In the genomic region with DNA sequence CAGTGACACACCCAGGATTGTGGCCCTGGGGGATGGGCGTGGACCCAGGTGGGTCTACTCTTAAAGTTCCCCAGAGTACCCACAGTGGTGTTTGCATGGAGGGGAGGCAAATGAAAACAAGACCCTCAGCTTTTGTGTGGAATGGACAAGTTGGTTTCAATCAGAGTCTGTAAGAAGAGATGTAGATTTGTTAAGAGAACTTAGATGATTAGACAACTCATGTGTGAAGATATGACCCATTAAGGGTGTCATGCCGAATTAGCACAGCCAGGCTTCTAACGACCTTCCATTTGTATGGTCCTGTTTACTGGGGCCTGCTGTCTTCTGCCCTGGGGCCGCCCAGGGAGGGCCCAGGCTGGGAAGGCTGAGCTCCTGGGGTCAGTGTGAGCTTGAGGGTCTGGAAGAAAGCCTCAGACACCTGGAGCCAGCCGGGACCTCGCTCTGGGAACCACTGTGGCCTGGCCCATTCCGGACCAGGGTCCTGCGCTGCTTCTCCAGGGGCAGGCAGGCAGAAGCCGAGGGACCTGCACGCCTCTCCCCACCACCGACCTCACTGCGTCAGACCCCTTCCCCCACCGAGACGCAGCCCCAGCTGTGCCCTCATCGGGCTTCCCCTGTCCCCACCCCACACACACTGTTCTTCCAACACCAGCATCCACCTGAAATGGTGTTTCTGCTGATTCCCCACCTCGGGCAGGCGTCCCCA, we compare ENCODE assay signal across 25 cellular contexts. TPM values are rescaled to one million over a fixed set of nuclear protein-coding genes. Genes with fewer than 3 reads are reported as not detected.
"Had no signal": no experiment of that assay in that cellular context is flagged by ENCODE, and none has a peak within 500 bp of the region (broad histone marks: within the 10 kb centered on the region; RNA-seq: fewer than 3 reads in every experiment).

No MANE protein-coding gene starts in this region.

- H3K27ac ChIP-seq: breast epithelium, esophagus squamous epithelium, parathyroid adenoma, skin epidermis, transverse colon, vagina had no signal

- H3K36me3 ChIP-seq: breast epithelium, transverse colon, vagina had no signal

- H3K4me1 ChIP-seq: breast epithelium, parathyroid adenoma, transverse colon, vagina had no signal

- H3K27ac Mint-ChIP-seq: activated CD4-positive, alpha-beta memory T cell treated with anti-CD3 and anti-CD28 coated beads for 36 hours; activated T-helper 1 cell treated with anti-CD3 and anti-CD28 coated beads, Interleukin-12 subunit alpha, Interleukin-12 subunit beta, Interleukin-2, Interleukin-4 antibody, amounts not matched to agents 30 ng/mL and 10 ng/mL and 1 ng/mL, durations not matched to agents 14 hours and 24 hours and 36 hours; dendritic cell treated with granulocyte-macrophage colony-stimulating factor and Interleukin-4, amounts not matched to agents 40 ng/mL and 50 ng/mL, for 4 days; memory B cell; stimulated activated naive CD8-positive, alpha-beta T cell treated with anti-CD3 and anti-CD28 coated beads, Interleukin-15, Interleukin-2, amounts not matched to agents 100 ng/mL and 50 ng/mL, for 24 hours; T-cell; WTC11 had no signal

- ATAC-seq: T-cell, WTC11 had no signal

- H3K27me3 ChIP-seq: breast epithelium, esophagus squamous epithelium, transverse colon, vagina had no signal

- H3K9me3 Mint-ChIP-seq: activated CD4-positive, alpha-beta memory T cell treated with anti-CD3 and anti-CD28 coated beads for 36 hours; activated T-helper 1 cell treated with anti-CD3 and anti-CD28 coated beads, Interleukin-12 subunit alpha, Interleukin-12 subunit beta, Interleukin-2, Interleukin-4 antibody, amounts not matched to agents 30 ng/mL and 10 ng/mL and 1 ng/mL, durations not matched to agents 14 hours and 24 hours and 36 hours; memory B cell; naive B cell; stimulated activated naive CD8-positive, alpha-beta T cell treated with anti-CD3 and anti-CD28 coated beads, Interleukin-15, Interleukin-2, amounts not matched to agents 100 ng/mL and 50 ng/mL, for 24 hours; T-cell; WTC11 had no signal

- H3K4me3 ChIP-seq: breast epithelium, esophagus squamous epithelium, skin epidermis, transverse colon, vagina had no signal

- H3K27me3 Mint-ChIP-seq: activated CD4-positive, alpha-beta memory T cell treated with anti-CD3 and anti-CD28 coated beads for 36 hours; dendritic cell treated with granulocyte-macrophage colony-stimulating factor and Interleukin-4, amounts not matched to agents 40 ng/mL and 50 ng/mL, for 4 days; memory B cell; naive B cell; stimulated activated naive CD8-positive, alpha-beta T cell treated with anti-CD3 and anti-CD28 coated beads, Interleukin-15, Interleukin-2, amounts not matched to agents 100 ng/mL and 50 ng/mL, for 24 hours; T-cell had no signal

- H3K4me3 Mint-ChIP-seq: activated CD4-positive, alpha-beta memory T cell treated with anti-CD3 and anti-CD28 coated beads for 36 hours; activated T-helper 1 cell treated with anti-CD3 and anti-CD28 coated beads, Interleukin-12 subunit alpha, Interleukin-12 subunit beta, Interleukin-2, Interleukin-4 antibody, amounts not matched to agents 30 ng/mL and 10 ng/mL and 1 ng/mL, durations not matched to agents 14 hours and 24 hours and 36 hours; dendritic cell treated with granulocyte-macrophage colony-stimulating factor and Interleukin-4, amounts not matched to agents 40 ng/mL and 50 ng/mL, for 4 days; memory B cell; naive B cell; stimulated activated naive CD8-positive, alpha-beta T cell treated with anti-CD3 and anti-CD28 coated beads, Interleukin-15, Interleukin-2, amounts not matched to agents 100 ng/mL and 50 ng/mL, for 24 hours; T-cell; WTC11 had no signal

- H3K4me1 Mint-ChIP-seq: T-cell had no signal

- H3K9me3 ChIP-seq: breast epithelium, esophagus squamous epithelium, SK-N-SH, transverse colon, vagina had no signal

- DNase-seq: activated CD4-positive, alpha-beta memory T cell treated with anti-CD3 and anti-CD28 coated beads for 36 hours; activated CD4-positive, alpha-beta T cell treated with anti-CD3 and anti-CD28 coated beads for 4 hours; activated naive CD4-positive, alpha-beta T cell treated with Interleukin-2 at 50 U/mL for 16 hours; activated T-cell treated with anti-CD3 and anti-CD28 coated beads for 4 hours; cerebellar nuclear complex; effector memory CD4-positive, alpha-beta T cell; esophagus squamous epithelium; naive B cell; SK-N-SH; stimulated activated CD4-positive, alpha-beta T cell treated with anti-CD3 and anti-CD28 coated beads, Interleukin-15, amount 100 ng/mL, for 24 hours; stimulated activated CD4-positive, alpha-beta T cell treated with anti-CD3 and anti-CD28 coated beads, Interleukin-2, amount 100 ng/mL, for 48 hours; T-cell; transverse colon had no signal

RNA-seq across cellular contexts. Expression of a gene that starts 38.9 kb away (rescaled TPM):
- total RNA-seq: activated CD4-positive, alpha-beta memory T cell treated with anti-CD3 and anti-CD28 coated beads for 36 hours; activated T-helper 1 cell treated with anti-CD3 and anti-CD28 coated beads, Interleukin-12 subunit alpha, Interleukin-12 subunit beta, Interleukin-2, Interleukin-4 antibody, amounts not matched to agents 30 ng/mL and 10 ng/mL and 1 ng/mL, durations not matched to agents 14 hours and 24 hours and 36 hours; astrocyte; breast epithelium; endothelial cell of umbilical vein; esophagus squamous epithelium; mononuclear cell; T-cell; transverse colon; vagina; WTC11 had no signal
- polyA plus RNA-seq: endothelial cell of umbilical vein, SK-N-SH had no signal
